ENCODE assay signal across 19 cellular contexts in the genomic region with DNA sequence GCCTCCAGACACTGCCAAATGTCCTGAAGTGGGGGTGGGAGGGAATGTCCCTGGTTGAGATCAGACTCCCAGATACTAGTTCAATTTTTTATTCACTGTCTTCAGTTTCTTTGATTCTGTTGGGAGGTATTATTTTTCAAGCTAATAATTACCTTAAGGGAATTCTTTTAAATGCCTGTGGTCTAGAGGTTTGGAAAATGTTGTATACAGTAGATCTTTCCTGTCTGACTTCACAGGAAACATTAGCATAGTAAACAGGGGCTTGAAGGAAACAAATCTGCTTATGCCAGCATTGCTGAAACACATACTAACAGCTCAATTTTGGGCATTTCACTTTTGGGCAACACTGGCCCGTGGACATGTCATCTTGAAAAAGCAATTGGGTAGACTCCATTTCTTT.
DNase-seq lines count a peak whose midpoint lies in the region; ATAC-seq and TF ChIP-seq lines count a peak whose summit lies in the region.
"Had no signal": no experiment of that assay in that cellular context is flagged by ENCODE, and none has a peak within 500 bp of the region (broad histone marks: within the 10 kb centered on the region; RNA-seq: fewer than 3 reads in every experiment).

No MANE protein-coding gene starts in this region.

- no peaks in the 10 kb centered on the region for H3K36me3 ChIP-seq in GM23338 (ENCODE audit: insufficient read depth)

- H3K4me1 ChIP-seq in GM23338 (ENCODE audit: insufficient read depth) = no peaks in the 10 kb centered on the region

- H3K79me2 ChIP-seq in GM23338 (replicated peaks; ENCODE audit: insufficient read depth) = no peaks in the 10 kb centered on the region

- no peak overlapping the region for H3K4me3 Mint-ChIP-seq in GM23338
- H3K4me3 Mint-ChIP-seq: B cell; CD4-positive, CD25-positive, alpha-beta regulatory T cell had no signal

- no peak overlapping the region for H3K27ac ChIP-seq in GM23338 (ENCODE audit: low read depth)
- H3K27ac ChIP-seq: GM23248, KMS-11, PC-9 had no signal

- H3K27me3 ChIP-seq in GM23338 (ENCODE audit: insufficient read depth) = no peaks in the 10 kb centered on the region

- H3K4me1 Mint-ChIP-seq in GM23338 = no peaks in the 10 kb centered on the region

- no peak for TF ChIP-seq CTCF in GM23338 (conservative IDR thresholded peaks at IDR 0.05; ENCODE audit: low read depth in 2 of 2)

- peaks cover 5% of the 10 kb centered on the region; the same call in 1 of the 3 replicates for H3K36me3 Mint-ChIP-seq in GM23338 (ENCODE audit: low read depth)

- H3K9me2 ChIP-seq in GM23338 (ENCODE audit: insufficient read depth) = no peaks in the 10 kb centered on the region

- H3K9me3 Mint-ChIP-seq in GM23338 = no peaks in the 10 kb centered on the region

- ATAC-seq in GM23338 = no peak
- ATAC-seq in HG03442 (IDR thresholded peaks at IDR 0.05; ENCODE audit: unreplicated experiment) = no peak
- no peak for ATAC-seq in HG03135 (IDR thresholded peaks at IDR 0.05; ENCODE audit: unreplicated experiment)
- ATAC-seq: GM12878, HepG2 had no signal

- 0 out of 2 replicates have a peak overlapping the region, but pooled peaks have one; percentile 42 for H3K27ac Mint-ChIP-seq in GM23338
- H3K27ac Mint-ChIP-seq: B cell had no signal

- H3K4me3 ChIP-seq in GM23338 = no peak overlapping the region
- H3K4me3 ChIP-seq: GM12878, GM23248, PC-9 had no signal

- no peak overlapping the region for H2AFZ ChIP-seq in GM23338
- H2AFZ ChIP-seq: GM23248, PC-9 had no signal

- H3K27me3 Mint-ChIP-seq in GM23338 (ENCODE audit: insufficient read depth, low read depth, poor library complexity) = peaks cover 3% of the 10 kb centered on the region
- H3K27me3 Mint-ChIP-seq: B cell; CD4-positive, CD25-positive, alpha-beta regulatory T cell had no signal

- no peaks in the 10 kb centered on the region for H3F3A ChIP-seq in GM23338 (replicated peaks; ENCODE audit: low read depth)

- DNase-seq in GM23338 (ENCODE audit: low spot score) = no peak
- DNase-seq in amniotic epithelial cell (ENCODE audit: low read depth) = peak; percentile 40
- DNase-seq in glomerular visceral epithelial cell (ENCODE audit: extremely low spot score) = peak; percentile 50
- DNase-seq in renal cortical epithelial cell (ENCODE audit: low read depth) = peak; percentile 96
- no peak for DNase-seq in DMS79 treated with DMSO at 0.1 percent for 48 hours (lab: John Stamatoyannopoulos, UW)
- DNase-seq: CD4-positive, CD25-positive, alpha-beta regulatory T cell; DND-41; GDM1; GM23248; NCI-H1048; NCI-H510A treated with DMSO at 0.1 percent for 48 hours; NCI-H82; PC-9 had no signal

- H3K4me2 ChIP-seq in GM23338 = no peak overlapping the region
- H3K4me2 ChIP-seq: KMS-11, PC-9 had no signal

- no peaks in the 10 kb centered on the region for H4K20me1 ChIP-seq in GM23338 (replicated peaks; ENCODE audit: insufficient read depth)

TF ChIP-seq in GM23338, 12 proteins besides CTCF, POLR2A, EP300 and RAD21:
- no peak for TF ChIP-seq STAT1 (IDR thresholded peaks at IDR 0.05; ENCODE audit: unreplicated experiment)
- TF ChIP-seq EZH2phosphoT487 (IDR thresholded peaks at IDR 0.05; ENCODE audit: unreplicated experiment) = no peak
- TF ChIP-seq, protein P1, sequence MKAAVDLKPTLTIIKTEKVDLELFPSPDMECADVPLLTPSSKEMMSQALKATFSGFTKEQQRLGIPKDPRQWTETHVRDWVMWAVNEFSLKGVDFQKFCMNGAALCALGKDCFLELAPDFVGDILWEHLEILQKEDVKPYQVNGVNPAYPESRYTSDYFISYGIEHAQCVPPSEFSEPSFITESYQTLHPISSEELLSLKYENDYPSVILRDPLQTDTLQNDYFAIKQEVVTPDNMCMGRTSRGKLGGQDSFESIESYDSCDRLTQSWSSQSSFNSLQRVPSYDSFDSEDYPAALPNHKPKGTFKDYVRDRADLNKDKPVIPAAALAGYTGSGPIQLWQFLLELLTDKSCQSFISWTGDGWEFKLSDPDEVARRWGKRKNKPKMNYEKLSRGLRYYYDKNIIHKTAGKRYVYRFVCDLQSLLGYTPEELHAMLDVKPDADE (IDR thresholded peaks at IDR 0.05) = no peak
- no peak for TF ChIP-seq POLR2AphosphoS5 (IDR thresholded peaks at IDR 0.05; ENCODE audit: low read depth)
- TF ChIP-seq JUNB (IDR thresholded peaks at IDR 0.05; ENCODE audit: unreplicated experiment) = no peak
- no peak for TF ChIP-seq REST (IDR thresholded peaks at IDR 0.05; ENCODE audit: unreplicated experiment)
- TF ChIP-seq ZNF114 (CRISPR knock-in tag; IDR thresholded peaks at IDR 0.05) = no peak
- TF ChIP-seq, protein P2, sequence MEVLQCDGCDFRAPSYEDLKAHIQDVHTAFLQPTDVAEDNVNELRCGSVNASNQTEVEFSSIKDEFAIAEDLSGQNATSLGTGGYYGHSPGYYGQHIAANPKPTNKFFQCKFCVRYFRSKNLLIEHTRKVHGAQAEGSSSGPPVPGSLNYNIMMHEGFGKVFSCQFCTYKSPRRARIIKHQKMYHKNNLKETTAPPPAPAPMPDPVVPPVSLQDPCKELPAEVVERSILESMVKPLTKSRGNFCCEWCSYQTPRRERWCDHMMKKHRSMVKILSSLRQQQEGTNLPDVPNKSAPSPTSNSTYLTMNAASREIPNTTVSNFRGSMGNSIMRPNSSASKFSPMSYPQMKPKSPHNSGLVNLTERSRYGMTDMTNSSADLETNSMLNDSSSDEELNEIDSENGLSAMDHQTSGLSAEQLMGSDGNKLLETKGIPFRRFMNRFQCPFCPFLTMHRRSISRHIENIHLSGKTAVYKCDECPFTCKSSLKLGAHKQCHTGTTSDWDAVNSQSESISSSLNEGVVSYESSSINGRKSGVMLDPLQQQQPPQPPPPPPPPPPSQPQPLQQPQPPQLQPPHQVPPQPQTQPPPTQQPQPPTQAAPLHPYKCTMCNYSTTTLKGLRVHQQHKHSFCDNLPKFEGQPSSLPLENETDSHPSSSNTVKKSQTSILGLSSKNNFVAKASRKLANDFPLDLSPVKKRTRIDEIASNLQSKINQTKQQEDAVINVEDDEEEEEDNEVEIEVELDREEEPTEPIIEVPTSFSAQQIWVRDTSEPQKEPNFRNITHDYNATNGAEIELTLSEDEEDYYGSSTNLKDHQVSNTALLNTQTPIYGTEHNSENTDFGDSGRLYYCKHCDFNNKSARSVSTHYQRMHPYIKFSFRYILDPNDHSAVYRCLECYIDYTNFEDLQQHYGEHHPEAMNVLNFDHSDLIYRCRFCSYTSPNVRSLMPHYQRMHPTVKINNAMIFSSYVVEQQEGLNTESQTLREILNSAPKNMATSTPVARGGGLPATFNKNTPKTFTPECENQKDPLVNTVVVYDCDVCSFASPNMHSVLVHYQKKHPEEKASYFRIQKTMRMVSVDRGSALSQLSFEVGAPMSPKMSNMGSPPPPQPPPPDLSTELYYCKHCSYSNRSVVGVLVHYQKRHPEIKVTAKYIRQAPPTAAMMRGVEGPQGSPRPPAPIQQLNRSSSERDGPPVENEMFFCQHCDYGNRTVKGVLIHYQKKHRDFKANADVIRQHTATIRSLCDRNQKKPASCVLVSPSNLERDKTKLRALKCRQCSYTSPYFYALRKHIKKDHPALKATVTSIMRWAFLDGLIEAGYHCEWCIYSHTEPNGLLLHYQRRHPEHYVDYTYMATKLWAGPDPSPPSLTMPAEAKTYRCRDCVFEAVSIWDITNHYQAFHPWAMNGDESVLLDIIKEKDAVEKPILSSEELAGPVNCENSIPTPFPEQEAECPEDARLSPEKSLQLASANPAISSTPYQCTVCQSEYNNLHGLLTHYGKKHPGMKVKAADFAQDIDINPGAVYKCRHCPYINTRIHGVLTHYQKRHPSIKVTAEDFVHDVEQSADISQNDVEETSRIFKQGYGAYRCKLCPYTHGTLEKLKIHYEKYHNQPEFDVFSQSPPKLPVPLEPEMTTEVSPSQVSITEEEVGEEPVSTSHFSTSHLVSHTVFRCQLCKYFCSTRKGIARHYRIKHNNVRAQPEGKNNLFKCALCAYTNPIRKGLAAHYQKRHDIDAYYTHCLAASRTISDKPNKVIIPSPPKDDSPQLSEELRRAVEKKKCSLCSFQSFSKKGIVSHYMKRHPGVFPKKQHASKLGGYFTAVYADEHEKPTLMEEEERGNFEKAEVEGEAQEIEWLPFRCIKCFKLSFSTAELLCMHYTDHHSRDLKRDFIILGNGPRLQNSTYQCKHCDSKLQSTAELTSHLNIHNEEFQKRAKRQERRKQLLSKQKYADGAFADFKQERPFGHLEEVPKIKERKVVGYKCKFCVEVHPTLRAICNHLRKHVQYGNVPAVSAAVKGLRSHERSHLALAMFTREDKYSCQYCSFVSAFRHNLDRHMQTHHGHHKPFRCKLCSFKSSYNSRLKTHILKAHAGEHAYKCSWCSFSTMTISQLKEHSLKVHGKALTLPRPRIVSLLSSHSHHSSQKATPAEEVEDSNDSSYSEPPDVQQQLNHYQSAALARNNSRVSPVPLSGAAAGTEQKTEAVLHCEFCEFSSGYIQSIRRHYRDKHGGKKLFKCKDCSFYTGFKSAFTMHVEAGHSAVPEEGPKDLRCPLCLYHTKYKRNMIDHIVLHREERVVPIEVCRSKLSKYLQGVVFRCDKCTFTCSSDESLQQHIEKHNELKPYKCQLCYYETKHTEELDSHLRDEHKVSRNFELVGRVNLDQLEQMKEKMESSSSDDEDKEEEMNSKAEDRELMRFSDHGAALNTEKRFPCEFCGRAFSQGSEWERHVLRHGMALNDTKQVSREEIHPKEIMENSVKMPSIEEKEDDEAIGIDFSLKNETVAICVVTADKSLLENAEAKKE (CRISPR knock-in tag; IDR thresholded peaks at IDR 0.05) = no peak
TF ChIP-seq in GM23338: peak in this region for 0.

Comparison
In these comparisons a context has a peak if more than half of its experiments do, and no peak if none do; other contexts are left out.
1. DNase-seq: peak in amniotic epithelial cell (single experiment), glomerular visceral epithelial cell (single experiment) and renal cortical epithelial cell (single experiment); none in GM23338 (single experiment) and DMS79 treated with DMSO at 0.1 percent for 48 hours (single experiment).